6 cellular contexts compared by ENCODE assay signal in genomic region chr11:726278-726915, GRCh38. TPM values are rescaled to one million over a fixed set of nuclear protein-coding genes. Genes with fewer than 3 reads are reported as not detected.
DNase-seq lines count a peak whose midpoint lies in the region; ATAC-seq and TF ChIP-seq lines count a peak whose summit lies in the region.

No MANE protein-coding gene starts in this region.

- no peak for TF ChIP-seq POLR2A in esophagus muscularis mucosa (IDR thresholded peaks at IDR 0.05; ENCODE audit: low read depth)

- ATAC-seq in GM21737 (IDR thresholded peaks at IDR 0.05; ENCODE audit: unreplicated experiment), result peak; percentile 29
- ATAC-seq in HG02763 (IDR thresholded peaks at IDR 0.05; ENCODE audit: unreplicated experiment), result no peak

- H3K36me3 ChIP-seq in esophagus muscularis mucosa, result no peaks in the 10 kb centered on the region

- peak overlapping the region in 1 of 4 donors; percentile 40 for H3K27ac ChIP-seq in esophagus muscularis mucosa (replicated peaks in 1 of 4)

- WGBS in esophagus muscularis mucosa, result 21% methylated on average over 23 of the region's 57 CpGs

- TF ChIP-seq EP300 in esophagus muscularis mucosa (IDR thresholded peaks at IDR 0.05), result no peak

- peaks cover 10 to 80% (median 39%) of the 10 kb centered on the region in 4 donors for H3K27me3 ChIP-seq in esophagus muscularis mucosa

- peaks cover 24 to 58% (median 49%) of the 10 kb centered on the region in 4 donors for H3K4me1 ChIP-seq in esophagus muscularis mucosa

- TF ChIP-seq CTCF in esophagus muscularis mucosa (IDR thresholded peaks at IDR 0.05), result no peak

- no peaks in the 10 kb centered on the region for H3K9me3 ChIP-seq in esophagus muscularis mucosa

- H3K4me3 ChIP-seq in esophagus muscularis mucosa, result peak overlapping the region; percentile 40 to 52 (median 43)

- DNase-seq in T-helper 9 cell, result peak; percentile 39
- DNase-seq in esophagus muscularis mucosa (ENCODE audit: extremely low spot score), result no peak
- peak; percentile 35 for DNase-seq in stimulated activated CD8-positive, alpha-beta memory T cell treated with anti-CD3 and anti-CD28 coated beads, Interleukin-12 subunit alpha, Interleukin-12 subunit beta, amount 100 ng/mL, for 4 hours (ENCODE audit: low read depth)
- no peak for DNase-seq in cerebellum (ENCODE audit: low spot score)

- intact Hi-C loops in esophagus muscularis mucosa (cut with DNase I), result no loop called here

RNA-seq across cellular contexts. Expression of gene EPS8L2, which starts 20.4 kb away (rescaled TPM):
- total RNA-seq in esophagus muscularis mucosa (10 to 100 TPM in 3 of 4 donors, 1 to 10 TPM in 1; 5.6 to 31.6 (median 24.9) TPM), cerebellum (6.8 TPM)

RNA-seq across cellular contexts. Expression of gene TALDO1, which starts 20.9 kb away (rescaled TPM):
- total RNA-seq in esophagus muscularis mucosa (100 to 1,000 TPM; 168 to 231 (median 186) TPM), cerebellum (52.0 TPM)

RNA-seq across cellular contexts. Expression of gene TMEM80, which starts 30.8 kb away (rescaled TPM):
- total RNA-seq in esophagus muscularis mucosa (10 to 100 TPM; 27.4 to 55.2 (median 39.6) TPM), cerebellum (11.1 TPM)

RNA-seq across cellular contexts. Expression of gene DEAF1, which starts 31.4 kb away (rescaled TPM):
- total RNA-seq in esophagus muscularis mucosa, result 10 to 100 TPM; 24.9 to 57.1 (median 39.4) TPM
- total RNA-seq in cerebellum, result 61.0 TPM

RNA-seq across cellular contexts. Expression of gene GATD1, which starts 50.9 kb away (rescaled TPM):
- 10 to 100 TPM; 24.0 to 37.7 (median 28.9) TPM for total RNA-seq in esophagus muscularis mucosa
- total RNA-seq in cerebellum, result 44.0 TPM

Comparison
In these comparisons a context has a peak if more than half of its experiments do, and no peak if none do; other contexts are left out.
1. DNase-seq: peak in T-helper 9 cell (single experiment) and stimulated activated CD8-positive, alpha-beta memory T cell treated with anti-CD3 and anti-CD28 coated beads, Interleukin-12 subunit alpha, Interleukin-12 subunit beta, amount 100 ng/mL, for 4 hours (single experiment); none in esophagus muscularis mucosa (single experiment) and cerebellum (single experiment).